ENCODE assay signal across 8 cellular contexts in genomic region chr11:66268210-66268952, GRCh38. TPM values are rescaled to one million over a fixed set of nuclear protein-coding genes. Genes with fewer than 3 reads are reported as not detected.
A peak's percentile ranks its signal among the peaks of the same experiment; 100 is the strongest.
DNase-seq lines count a peak whose midpoint lies in the region; ATAC-seq and TF ChIP-seq lines count a peak whose summit lies in the region.

Gene RAB1B (plus strand): TSS chr11:66268639. CDS start chr11:66268680, 41 bp downstream.

- 0 to 1% methylated on average over 63 to 65 of the region's 65 CpGs for WGBS in heart right ventricle, 2 donors
- WGBS in upper lobe of left lung, 2 donors: 0 to 2% methylated on average over 6 to 34 of the region's 65 CpGs

- no peaks in the 10 kb centered on the region for H3K27me3 Mint-ChIP-seq in T-helper 1 cell treated with Interleukin-12 subunit alpha and Interleukin-12 subunit beta and Interleukin-4 antibody, amounts not matched to agents 30 μg/mL and 1 μg/mL, for 36 hours (ENCODE audit: low read depth)

- peak; percentile 99 for DNase-seq in GM13977 (ENCODE audit: low spot score)
- peak; percentile 98 for DNase-seq in NCI-H1694 (lab: John Stamatoyannopoulos, UW)
- DNase-seq in amniotic stem cell (lab: John Stamatoyannopoulos, UW): peak; percentile 99
- DNase-seq in heart right ventricle: peak; percentile 100
- peak; percentile 99 to 100 (median 100) for DNase-seq in posterior cingulate gyrus
- peak; percentile 100 for DNase-seq in upper lobe of left lung

- H3K27ac ChIP-seq in heart right ventricle (peak within 1 kb of the TSS; percentile 84 to 99 (median 98)), upper lobe of left lung (peak within 1 kb of the TSS; percentile 96 to 98 (median 97))

- TF ChIP-seq EP300 in upper lobe of left lung (IDR thresholded peaks at IDR 0.05): no peak

- in situ Hi-C loops in GM13977 (cut with MboI; ENCODE audit: low pct_unique_long_range_greater_than_20kb, low sequenced_read_pairs, unreplicated experiment): no loop called here

- peak within 1 kb of the TSS; percentile 99 for H3K4me3 Mint-ChIP-seq in T-helper 1 cell treated with Interleukin-12 subunit alpha and Interleukin-12 subunit beta and Interleukin-4 antibody, amounts not matched to agents 30 μg/mL and 1 μg/mL, for 36 hours

- intact Hi-C loops in heart right ventricle (cut with DNase I): no loop called here
- intact Hi-C loops in posterior cingulate gyrus (cut with DNase I): no loop called here

- H3K4me3 ChIP-seq in heart right ventricle (peak within 1 kb of the TSS; percentile 61 to 97 (median 89)), upper lobe of left lung (peak within 1 kb of the TSS; percentile 65 to 90 (median 80))

- H3K36me3 ChIP-seq in heart right ventricle (peaks cover 0 to 63% (median 16%) of the 10 kb centered on the region in 9 donors), upper lobe of left lung (peaks cover 11 to 42% (median 28%) of the 10 kb centered on the region in 4 donors)

- peaks cover 30% of the 10 kb centered on the region for H3K4me1 Mint-ChIP-seq in T-helper 1 cell treated with Interleukin-12 subunit alpha and Interleukin-12 subunit beta and Interleukin-4 antibody, amounts not matched to agents 30 μg/mL and 1 μg/mL, for 36 hours (ENCODE audit: low read depth)

- TF ChIP-seq POLR2A in upper lobe of left lung (IDR thresholded peaks at IDR 0.05): peak in 3 of 4 donors; percentile 39 to 81 (median 59)

- H3K4me1 ChIP-seq in heart right ventricle (peaks cover 7 to 33% (median 24%) of the 10 kb centered on the region in 9 donors), upper lobe of left lung (peaks cover 25 to 36% (median 26%) of the 10 kb centered on the region in 4 donors)

- no peak for TF ChIP-seq CTCF in GM13977 (IDR thresholded peaks at IDR 0.05; ENCODE audit: extremely low read depth, insufficient read depth, missing control alignments)
- TF ChIP-seq CTCF in heart right ventricle (IDR thresholded peaks at IDR 0.05): no peak
- peak in 1 of 6 experiments; percentile 23 for TF ChIP-seq CTCF in upper lobe of left lung (IDR thresholded peaks at IDR 0.05)

- H3K27me3 ChIP-seq in heart right ventricle (no peaks in the 10 kb centered on the region), upper lobe of left lung (no peaks in the 10 kb centered on the region)

- H3K9me3 ChIP-seq in heart right ventricle: no peaks in the 10 kb centered on the region
- no peaks in the 10 kb centered on the region for H3K9me3 ChIP-seq in upper lobe of left lung

- ATAC-seq in HG02884 (IDR thresholded peaks at IDR 0.05; ENCODE audit: unreplicated experiment): peak; percentile 65
- peak; percentile 85 to 95 (median 92) for ATAC-seq in heart right ventricle
- ATAC-seq in upper lobe of left lung (ENCODE audit: low FRiP score in 2 of 2): peak; percentile 95 to 96

- no peaks in the 10 kb centered on the region for H3K9me3 Mint-ChIP-seq in T-helper 1 cell treated with Interleukin-12 subunit alpha and Interleukin-12 subunit beta and Interleukin-4 antibody, amounts not matched to agents 30 μg/mL and 1 μg/mL, for 36 hours

- H3K27ac Mint-ChIP-seq in T-helper 1 cell treated with Interleukin-12 subunit alpha and Interleukin-12 subunit beta and Interleukin-4 antibody, amounts not matched to agents 30 μg/mL and 1 μg/mL, for 36 hours: peak within 1 kb of the TSS; percentile 97

- H3K36me3 Mint-ChIP-seq in T-helper 1 cell treated with Interleukin-12 subunit alpha and Interleukin-12 subunit beta and Interleukin-4 antibody, amounts not matched to agents 30 μg/mL and 1 μg/mL, for 36 hours (ENCODE audit: low read depth): peaks cover 27% of the 10 kb centered on the region

RNA-seq across cellular contexts. Expression of gene RAB1B, which starts in this region (rescaled TPM):
- 100 to 1,000 TPM; 117 to 153 (median 132) TPM for total RNA-seq in heart right ventricle
- 100 to 1,000 TPM; 129 to 132 TPM for polyA plus RNA-seq in heart right ventricle
- 100 to 1,000 TPM in 5 of 6 donors, 10 to 100 TPM in 1; 34.6 to 173 (median 122) TPM for total RNA-seq in upper lobe of left lung

Comparison
In these comparisons a context has a peak if more than half of its experiments do, and no peak if none do; other contexts are left out.
1. Peak in every context shown above with its lines: DNase-seq, ATAC-seq, H3K4me3 ChIP-seq and H3K27ac ChIP-seq.